7 cellular contexts compared by ENCODE assay signal in the genomic region with DNA sequence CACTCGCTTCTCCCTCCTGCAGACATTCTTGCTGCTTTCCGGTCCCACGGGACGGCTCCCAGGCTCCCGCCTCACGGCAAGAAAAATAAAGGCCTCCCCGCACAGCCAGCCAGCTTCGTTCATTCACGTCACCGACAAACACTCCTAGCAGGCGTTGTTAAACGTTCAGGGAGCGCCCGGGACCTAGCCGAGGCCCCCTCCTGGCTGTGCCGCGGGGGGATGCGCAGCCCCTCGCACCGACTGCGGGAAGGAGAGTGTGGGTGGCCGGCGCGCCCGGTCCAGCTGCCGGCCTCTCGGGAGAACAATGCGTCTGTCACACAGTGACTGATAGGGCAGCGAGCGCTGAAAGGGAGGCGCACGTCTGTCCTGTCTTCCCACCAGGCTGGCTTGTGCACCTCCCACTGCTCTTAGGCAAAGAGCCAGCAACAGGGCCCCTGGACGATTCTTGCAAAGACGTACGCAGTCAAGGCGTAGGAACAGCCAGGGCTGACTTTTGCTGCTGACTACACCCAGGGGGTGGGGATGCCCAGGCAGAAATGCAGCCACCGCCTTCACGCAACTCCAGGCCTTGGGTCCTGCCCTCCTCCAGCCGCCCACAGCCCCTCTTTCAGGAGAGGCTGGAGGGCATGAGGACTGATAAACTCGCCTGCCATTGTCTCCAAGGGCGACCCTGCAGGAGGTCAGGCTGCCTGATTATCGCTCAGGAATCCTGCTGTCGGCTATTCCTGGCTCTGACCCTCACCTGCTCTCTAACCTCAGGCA.
DNase-seq lines count a peak whose midpoint lies in the region; ATAC-seq and TF ChIP-seq lines count a peak whose summit lies in the region.

No MANE protein-coding gene starts in this region.

- CTCF ChIA-PET in HEK293 (lab: Yijun Ruan, JAX), result interaction anchor here (0.8 to 2.7 kb wide), 4 partner anchors 50 to 380 kb away, joined by 3 to 15 read pairs (median 4); no protein-coding TSS in a partner anchor
- CTCF ChIA-PET in CD8-positive, alpha-beta T cell (lab: Charles Lee), result no interaction called here

- H3K27me3 Mint-ChIP-seq in CD8-positive, alpha-beta T cell (ENCODE audit: low read depth), result peaks cover 45% of the 10 kb centered on the region

- H3K4me3 Mint-ChIP-seq in CD8-positive, alpha-beta T cell, result no peak overlapping the region

- peak overlapping the region; percentile 88 for H2AFZ ChIP-seq in neuron (ENCODE audit: low read depth, low read length)

- no peaks in the 10 kb centered on the region for H3K36me3 ChIP-seq in HEK293 (ENCODE audit: control insufficient read depth in 2 of 2, insufficient read depth in 1 of 2, low read length in 2 of 2)
- no peaks in the 10 kb centered on the region for H3K36me3 ChIP-seq in gastroesophageal sphincter
- H3K36me3 ChIP-seq in neuron (ENCODE audit: insufficient read depth, low read length), result no peaks in the 10 kb centered on the region
- no peaks in the 10 kb centered on the region for H3K36me3 ChIP-seq in CD8-positive, alpha-beta T cell (ENCODE audit: insufficient read depth, low read length)

- no peak for TF ChIP-seq POLR2A in gastroesophageal sphincter (IDR thresholded peaks at IDR 0.05)

- no peak overlapping the region for H3K27ac Mint-ChIP-seq in CD8-positive, alpha-beta T cell

- intact Hi-C loops in CD8-positive, alpha-beta T cell (cut with DNase I, micrococcal nuclease), result no loop called here

- no peaks in the 10 kb centered on the region for H3K36me3 Mint-ChIP-seq in CD8-positive, alpha-beta T cell

- WGBS in gastroesophageal sphincter (ENCODE audit: low coverage in 1 of 2), 2 donors, result 0 to 12% methylated on average over 6 to 17 of the region's 43 CpGs

- H3K9me3 Mint-ChIP-seq in CD8-positive, alpha-beta T cell, result no peaks in the 10 kb centered on the region

- TF ChIP-seq EP300 in gastroesophageal sphincter (IDR thresholded peaks at IDR 0.05), result no peak

- peaks cover 8% of the 10 kb centered on the region for H3K4me1 Mint-ChIP-seq in CD8-positive, alpha-beta T cell (ENCODE audit: low read depth)

- POLR2A ChIA-PET in HEK293 (lab: Yijun Ruan, JAX), result interaction anchor here (0.7 to 1.5 kb wide), 14 partner anchors 9 to 623 kb away, joined by 3 to 5 read pairs (median 3); a partner anchor contains a TSS
- POLR2A ChIA-PET in CD8-positive, alpha-beta T cell (lab: Charles Lee), result no interaction called here

- H3K4me3 ChIP-seq in HEK293 (ENCODE audit: low read depth, low read length) (peak overlapping the region; percentile 29), gastroesophageal sphincter (peak overlapping the region; percentile 26 to 52), neuron (ENCODE audit: low read length) (peak overlapping the region; percentile 48)
- H3K4me3 ChIP-seq in CD8-positive, alpha-beta T cell (ENCODE audit: low read depth, low read length), result no peak overlapping the region

- DNase-seq in SHP77 (lab: John Stamatoyannopoulos, UW), result peak; percentile 80 to 81
- no peak for DNase-seq in SIG-M5 (lab: John Stamatoyannopoulos, UW)
- no peak for DNase-seq in CD8-positive, alpha-beta T cell

- H3K27me3 ChIP-seq in gastroesophageal sphincter (peaks cover 28% of the 10 kb centered on the region), neuron (ENCODE audit: insufficient read depth, low read length) (peaks cover 15% of the 10 kb centered on the region)
- H3K27me3 ChIP-seq in CD8-positive, alpha-beta T cell (ENCODE audit: insufficient read depth, low read length), result peaks cover 4% of the 10 kb centered on the region

- H3K9me3 ChIP-seq in HEK293 (ENCODE audit: control insufficient read depth, insufficient read depth, low read depth, low read length), result no peaks in the 10 kb centered on the region
- H3K9me3 ChIP-seq in gastroesophageal sphincter, result no peaks in the 10 kb centered on the region
- no peaks in the 10 kb centered on the region for H3K9me3 ChIP-seq in neuron (ENCODE audit: low read length)
- no peaks in the 10 kb centered on the region for H3K9me3 ChIP-seq in CD8-positive, alpha-beta T cell (ENCODE audit: low read length)

- peak; percentile 74 for TF ChIP-seq CTCF in HEK293 (tag by site-specific recombination; IDR thresholded peaks at IDR 0.05)
- peak in 1 of 4 experiments; percentile 14 for TF ChIP-seq CTCF in gastroesophageal sphincter (IDR thresholded peaks at IDR 0.05)
- TF ChIP-seq CTCF in CD8-positive, alpha-beta T cell (IDR thresholded peaks at IDR 0.05), result no peak

- H3K27ac ChIP-seq in HEK293 (ENCODE audit: extremely low read depth, low read depth, low read length) (peak overlapping the region; percentile 93), gastroesophageal sphincter (peak overlapping the region in 3 of 4 donors; percentile 61 to 81 (median 65))
- H3K27ac ChIP-seq in CD8-positive, alpha-beta T cell (ENCODE audit: low read depth, low read length), result no peak overlapping the region

- H3K4me1 ChIP-seq in HEK293 (ENCODE audit: control insufficient read depth, insufficient read depth, low read length), result peaks cover 9% of the 10 kb centered on the region
- H3K4me1 ChIP-seq in gastroesophageal sphincter, result peaks cover 3 to 16% (median 7%) of the 10 kb centered on the region in 3 donors
- H3K4me1 ChIP-seq in neuron (ENCODE audit: insufficient read depth, low read length), result peaks cover 15% of the 10 kb centered on the region
- H3K4me1 ChIP-seq in CD8-positive, alpha-beta T cell (ENCODE audit: insufficient read depth, low read length), result no peaks in the 10 kb centered on the region

- ATAC-seq in gastroesophageal sphincter (peak; percentile 62), HG03280 (IDR thresholded peaks at IDR 0.05; ENCODE audit: unreplicated experiment) (no peak)
- no peak for ATAC-seq in CD8-positive, alpha-beta T cell

TF ChIP-seq in HEK293, 187 proteins besides CTCF, POLR2A, EP300 and RAD21 (continues in another document):
- TF ChIP-seq EGR2 (tag by site-specific recombination; IDR thresholded peaks at IDR 0.05; ENCODE audit: low read depth) (peak; percentile 97), RBAK (tag by site-specific recombination; IDR thresholded peaks at IDR 0.05) (no peak), ZNF76 (tag by site-specific recombination; IDR thresholded peaks at IDR 0.05; ENCODE audit: borderline replicate concordance, low read depth) (no peak), ZNF501 (tag by site-specific recombination; IDR thresholded peaks at IDR 0.05) (peak; percentile 36; the same call in 1 of the 2 replicates), ZBTB1 (tag by site-specific recombination; IDR thresholded peaks at IDR 0.05) (no peak), ZSCAN23 (tag by site-specific recombination; IDR thresholded peaks at IDR 0.05) (no peak), KLF16 (tag by site-specific recombination; IDR thresholded peaks at IDR 0.05) (peak; percentile 53; the same call in 1 of the 2 replicates), KLF10 (tag by site-specific recombination; IDR thresholded peaks at IDR 0.05) (no peak; the same call in 1 of the 2 replicates), ZNF530 (tag by site-specific recombination; IDR thresholded peaks at IDR 0.05; ENCODE audit: low read depth) (no peak)
- TF ChIP-seq, protein P1, sequence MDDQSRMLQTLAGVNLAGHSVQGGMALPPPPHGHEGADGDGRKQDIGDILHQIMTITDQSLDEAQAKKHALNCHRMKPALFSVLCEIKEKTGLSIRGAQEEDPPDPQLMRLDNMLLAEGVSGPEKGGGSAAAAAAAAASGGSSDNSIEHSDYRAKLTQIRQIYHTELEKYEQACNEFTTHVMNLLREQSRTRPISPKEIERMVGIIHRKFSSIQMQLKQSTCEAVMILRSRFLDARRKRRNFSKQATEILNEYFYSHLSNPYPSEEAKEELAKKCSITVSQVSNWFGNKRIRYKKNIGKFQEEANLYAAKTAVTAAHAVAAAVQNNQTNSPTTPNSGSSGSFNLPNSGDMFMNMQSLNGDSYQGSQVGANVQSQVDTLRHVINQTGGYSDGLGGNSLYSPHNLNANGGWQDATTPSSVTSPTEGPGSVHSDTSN (CRISPR knock-in tag; IDR thresholded peaks at IDR 0.05), result peak; percentile 97; the same call in 1 of the 2 replicates
- TF ChIP-seq, protein P2, sequence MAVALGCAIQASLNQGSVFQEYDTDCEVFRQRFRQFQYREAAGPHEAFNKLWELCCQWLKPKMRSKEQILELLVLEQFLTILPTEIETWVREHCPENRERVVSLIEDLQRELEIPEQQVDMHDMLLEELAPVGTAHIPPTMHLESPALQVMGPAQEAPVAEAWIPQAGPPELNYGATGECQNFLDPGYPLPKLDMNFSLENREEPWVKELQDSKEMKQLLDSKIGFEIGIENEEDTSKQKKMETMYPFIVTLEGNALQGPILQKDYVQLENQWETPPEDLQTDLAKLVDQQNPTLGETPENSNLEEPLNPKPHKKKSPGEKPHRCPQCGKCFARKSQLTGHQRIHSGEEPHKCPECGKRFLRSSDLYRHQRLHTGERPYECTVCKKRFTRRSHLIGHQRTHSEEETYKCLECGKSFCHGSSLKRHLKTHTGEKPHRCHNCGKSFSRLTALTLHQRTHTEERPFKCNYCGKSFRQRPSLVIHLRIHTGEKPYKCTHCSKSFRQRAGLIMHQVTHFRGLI (tag by site-specific recombination; IDR thresholded peaks at IDR 0.05), result 0 out of 2 replicates have a peak, but pooled peaks have one; percentile 8
- TF ChIP-seq, protein P3, sequence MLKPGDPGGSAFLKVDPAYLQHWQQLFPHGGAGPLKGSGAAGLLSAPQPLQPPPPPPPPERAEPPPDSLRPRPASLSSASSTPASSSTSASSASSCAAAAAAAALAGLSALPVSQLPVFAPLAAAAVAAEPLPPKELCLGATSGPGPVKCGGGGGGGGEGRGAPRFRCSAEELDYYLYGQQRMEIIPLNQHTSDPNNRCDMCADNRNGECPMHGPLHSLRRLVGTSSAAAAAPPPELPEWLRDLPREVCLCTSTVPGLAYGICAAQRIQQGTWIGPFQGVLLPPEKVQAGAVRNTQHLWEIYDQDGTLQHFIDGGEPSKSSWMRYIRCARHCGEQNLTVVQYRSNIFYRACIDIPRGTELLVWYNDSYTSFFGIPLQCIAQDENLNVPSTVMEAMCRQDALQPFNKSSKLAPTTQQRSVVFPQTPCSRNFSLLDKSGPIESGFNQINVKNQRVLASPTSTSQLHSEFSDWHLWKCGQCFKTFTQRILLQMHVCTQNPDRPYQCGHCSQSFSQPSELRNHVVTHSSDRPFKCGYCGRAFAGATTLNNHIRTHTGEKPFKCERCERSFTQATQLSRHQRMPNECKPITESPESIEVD (tag by site-specific recombination; IDR thresholded peaks at IDR 0.05), result no peak
- TF ChIP-seq, protein P4, sequence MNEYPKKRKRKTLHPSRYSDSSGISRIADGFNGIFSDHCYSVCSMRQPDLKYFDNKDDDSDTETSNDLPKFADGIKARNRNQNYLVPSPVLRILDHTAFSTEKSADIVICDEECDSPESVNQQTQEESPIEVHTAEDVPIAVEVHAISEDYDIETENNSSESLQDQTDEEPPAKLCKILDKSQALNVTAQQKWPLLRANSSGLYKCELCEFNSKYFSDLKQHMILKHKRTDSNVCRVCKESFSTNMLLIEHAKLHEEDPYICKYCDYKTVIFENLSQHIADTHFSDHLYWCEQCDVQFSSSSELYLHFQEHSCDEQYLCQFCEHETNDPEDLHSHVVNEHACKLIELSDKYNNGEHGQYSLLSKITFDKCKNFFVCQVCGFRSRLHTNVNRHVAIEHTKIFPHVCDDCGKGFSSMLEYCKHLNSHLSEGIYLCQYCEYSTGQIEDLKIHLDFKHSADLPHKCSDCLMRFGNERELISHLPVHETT (tag by site-specific recombination; IDR thresholded peaks at IDR 0.05), result no peak; the same call in 1 of the 2 replicates

Comparison
In these comparisons a context has a peak if more than half of its experiments do, and no peak if none do; other contexts are left out.
1. DNase-seq: peak in SHP77 (2 of 2); none in SIG-M5 (single experiment) and CD8-positive, alpha-beta T cell (0 of 7).